ENCODE assay signal across 27 cellular contexts in genomic region chr21:31813873-31814272, GRCh38.
"Had no signal": no experiment of that assay in that cellular context is flagged by ENCODE, and none has a peak within 500 bp of the region (broad histone marks: within the 10 kb centered on the region; RNA-seq: fewer than 3 reads in every experiment).

No MANE protein-coding gene starts in this region.

- H3K27ac ChIP-seq: stomach, suprapubic skin, testis, thoracic aorta, thyroid gland, tibial artery, tibial nerve, transverse colon, upper lobe of left lung, upper lobe of right lung, uterus, vagina had no signal

- H3K27me3 ChIP-seq: stomach, suprapubic skin, testis, thyroid gland, tibial artery, tibial nerve, transverse colon, upper lobe of left lung, upper lobe of right lung, uterus, vagina had no signal

- H3K4me3 ChIP-seq: stomach, suprapubic skin, testis, thoracic aorta, thyroid gland, tibial artery, tibial nerve, transverse colon, upper lobe of left lung, upper lobe of right lung, uterus, vagina had no signal

- H3K36me3 ChIP-seq: stomach, suprapubic skin, thoracic aorta, thyroid gland, tibial artery, tibial nerve, transverse colon, upper lobe of left lung, upper lobe of right lung, uterus, vagina had no signal

- H3K9me3 ChIP-seq: stomach, suprapubic skin, testis, thoracic aorta, thyroid gland, tibial artery, transverse colon, upper lobe of left lung, upper lobe of right lung, uterus, vagina had no signal

- DNase-seq: stimulated activated CD4-positive, alpha-beta T cell treated with anti-CD3 and anti-CD28 coated beads, Interleukin-2, amount 100 ng/mL, for 48 hours; stimulated activated CD4-positive, alpha-beta T cell treated with anti-CD3 and anti-CD28 coated beads, Interleukin-4, amount 100 ng/mL, for 1 hour; stimulated activated CD4-positive, alpha-beta T cell treated with anti-CD3 and anti-CD28 coated beads, Interleukin-4, amount 100 ng/mL, for 24 hours; stimulated activated CD4-positive, alpha-beta T cell treated with anti-CD3 and anti-CD28 coated beads, Interleukin-4, amount 100 ng/mL, for 4 hours; stimulated activated CD8-positive, alpha-beta memory T cell treated with anti-CD3 and anti-CD28 coated beads, Interleukin-4, amount 100 ng/mL, for 48 hours; stimulated activated naive B cell treated with anti-CD40 and anti-IgM and Interleukin-4, amounts not matched to agents 10 μg/mL and 1 μg/mL and 100 μg/mL, for 72 hours; stimulated activated naive CD4-positive, alpha-beta T cell; stimulated activated naive CD4-positive, alpha-beta T cell treated with Interleukin-2 at 50 U/mL for 16 hours; stimulated activated naive CD8-positive, alpha-beta T cell treated with anti-CD3 and anti-CD28 coated beads, Interleukin-15, amount 100 ng/mL, for 72 hours; stimulated activated naive CD8-positive, alpha-beta T cell treated with anti-CD3 and anti-CD28 coated beads, Interleukin-15, Interleukin-2, amounts not matched to agents 100 U/mL and 50 U/mL, for 24 hours; stomach; substantia nigra; testis; thyroid gland; tibial artery; transverse colon; trophoblast cell; upper lobe of left lung; upper lobe of right lung; uterus had no signal

- FAIRE-seq: urothelium cell line had no signal

- ATAC-seq: stimulated activated effector memory CD8-positive, alpha-beta T cell treated with anti-CD3 and anti-CD28 coated beads, Interleukin-12 subunit alpha, Interleukin-12 subunit beta, amount 100 ng/mL, for 72 hours; stimulated activated memory B cell treated with anti-CD40 and anti-IgM and Interleukin-4, amounts not matched to agents 10 μg/mL and 1 μg/mL and 100 μg/mL, for 72 hours; stimulated activated naive B cell treated with anti-CD40 and anti-IgM and Interleukin-4, amounts not matched to agents 10 μg/mL and 1 μg/mL and 100 μg/mL, for 72 hours; stimulated activated naive CD8-positive, alpha-beta T cell treated with anti-CD3 and anti-CD28 coated beads, Interleukin-15, amount 100 ng/mL, for 72 hours; stimulated activated naive CD8-positive, alpha-beta T cell treated with anti-CD3 and anti-CD28 coated beads, Interleukin-15, Interleukin-2, amounts not matched to agents 100 U/mL and 50 U/mL, for 24 hours; upper lobe of right lung had no signal

- H3K4me1 ChIP-seq: stomach, suprapubic skin, testis, thyroid gland, tibial artery, tibial nerve, transverse colon, upper lobe of left lung, upper lobe of right lung, uterus, vagina had no signal
